In the genomic region with DNA sequence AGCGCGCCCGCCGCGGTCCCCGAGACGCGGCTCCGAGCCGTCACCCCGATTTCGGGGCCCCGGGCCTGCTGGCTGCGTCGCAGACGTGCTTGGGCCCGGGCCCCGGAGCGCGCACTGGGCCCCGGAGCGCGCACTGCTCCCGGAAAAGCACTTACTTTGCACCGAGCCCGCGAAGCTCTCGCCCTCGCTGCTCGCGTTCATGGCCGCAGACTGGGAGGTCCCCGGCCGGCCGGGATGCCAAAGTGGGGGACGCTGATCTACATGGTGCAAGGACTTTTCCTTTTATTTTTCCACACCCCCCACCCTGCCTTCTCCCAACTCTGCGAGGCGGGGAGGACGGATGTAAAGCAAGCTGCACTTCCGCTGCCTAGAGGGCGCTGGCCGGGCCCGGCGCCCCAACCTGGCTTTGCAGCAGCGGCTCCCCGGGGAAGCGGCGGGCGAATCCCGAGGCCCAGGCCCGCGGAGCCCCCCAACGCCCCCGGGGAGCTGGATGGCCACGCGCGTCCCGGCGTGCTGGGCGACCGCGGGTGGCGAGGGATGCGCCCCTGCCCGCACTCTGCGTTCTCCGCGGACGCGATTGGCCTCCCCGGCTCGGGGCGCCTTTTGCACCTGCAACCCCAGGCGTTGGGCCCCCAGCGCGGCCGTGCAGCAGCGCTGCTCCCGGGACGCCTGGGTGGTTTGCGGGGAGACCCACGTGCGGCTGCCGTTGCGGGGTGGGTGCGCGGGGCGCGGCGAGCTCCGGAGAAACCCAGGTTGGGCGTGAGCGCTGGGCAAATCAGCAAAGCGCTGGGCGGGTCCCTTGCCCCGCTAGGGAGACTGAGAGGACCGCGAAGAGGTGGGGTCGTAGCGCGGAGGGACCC, we compare ENCODE assay signal across 8 cellular contexts. TPM values are rescaled to one million over a fixed set of nuclear protein-coding genes. Genes with fewer than 3 reads are reported as not detected.
A peak's percentile ranks its signal among the peaks of the same experiment; 100 is the strongest.
DNase-seq lines count a peak whose midpoint lies in the region; ATAC-seq and TF ChIP-seq lines count a peak whose summit lies in the region.

A gene (minus strand): TSS at position 344 of the 860 bp plus-strand sequence. CDS start 143 bp downstream, at position 201.

- peak within 1 kb of the TSS; percentile 93 for H3K4me3 Mint-ChIP-seq in T-helper 1 cell treated with Interleukin-12 subunit alpha and Interleukin-12 subunit beta and Interleukin-4 antibody, amounts not matched to agents 30 μg/mL and 1 μg/mL, for 36 hours

- no peaks in the 10 kb centered on the region for H3K9me3 ChIP-seq in right atrium auricular region
- H3K9me3 ChIP-seq in vagina = no peaks in the 10 kb centered on the region

- H3K4me1 Mint-ChIP-seq in T-helper 1 cell treated with Interleukin-12 subunit alpha and Interleukin-12 subunit beta and Interleukin-4 antibody, amounts not matched to agents 30 μg/mL and 1 μg/mL, for 36 hours (ENCODE audit: low read depth) = peaks cover 13% of the 10 kb centered on the region

- H3K4me3 ChIP-seq in right atrium auricular region = peak within 1 kb of the TSS; percentile 76 to 79
- peak within 1 kb of the TSS; percentile 83 to 89 for H3K4me3 ChIP-seq in vagina

- TF ChIP-seq CTCF in GM12873 (IDR thresholded peaks at IDR 0.05; ENCODE audit: insufficient read depth, low read depth, low read length, missing control alignments) (peak; percentile 71), right atrium auricular region (IDR thresholded peaks at IDR 0.05) (peak; percentile 51 to 67), vagina (IDR thresholded peaks at IDR 0.05) (peak in 1 of 3 experiments; percentile 72)

- H3K27ac ChIP-seq in angular gyrus (ENCODE audit: low read depth, low read length) (peak within 1 kb of the TSS; percentile 90), right atrium auricular region (peak within 1 kb of the TSS; percentile 90 to 92), vagina (peak within 1 kb of the TSS; percentile 91)

- intact Hi-C loops in vagina (cut with DNase I) = no loop called here

- H3K36me3 ChIP-seq in right atrium auricular region (peaks cover 2% of the 10 kb centered on the region), vagina (no peaks in the 10 kb centered on the region)

- peak within 1 kb of the TSS; percentile 90 for H3K27ac Mint-ChIP-seq in T-helper 1 cell treated with Interleukin-12 subunit alpha and Interleukin-12 subunit beta and Interleukin-4 antibody, amounts not matched to agents 30 μg/mL and 1 μg/mL, for 36 hours

- no peaks in the 10 kb centered on the region for H3K27me3 Mint-ChIP-seq in T-helper 1 cell treated with Interleukin-12 subunit alpha and Interleukin-12 subunit beta and Interleukin-4 antibody, amounts not matched to agents 30 μg/mL and 1 μg/mL, for 36 hours (ENCODE audit: low read depth)

- H3K27me3 ChIP-seq in right atrium auricular region (no peaks in the 10 kb centered on the region), vagina (no peaks in the 10 kb centered on the region)

- TF ChIP-seq POLR2A in vagina (IDR thresholded peaks at IDR 0.05) = no peak

- H3K4me1 ChIP-seq in right atrium auricular region = peaks cover 0 to 12% of the 10 kb centered on the region in 2 donors
- peaks cover 16% of the 10 kb centered on the region for H3K4me1 ChIP-seq in vagina

- peak; percentile 71 for ATAC-seq in HG02588 (IDR thresholded peaks at IDR 0.05; ENCODE audit: unreplicated experiment)

- H3K9me3 Mint-ChIP-seq in T-helper 1 cell treated with Interleukin-12 subunit alpha and Interleukin-12 subunit beta and Interleukin-4 antibody, amounts not matched to agents 30 μg/mL and 1 μg/mL, for 36 hours = no peaks in the 10 kb centered on the region

- H3K36me3 Mint-ChIP-seq in T-helper 1 cell treated with Interleukin-12 subunit alpha and Interleukin-12 subunit beta and Interleukin-4 antibody, amounts not matched to agents 30 μg/mL and 1 μg/mL, for 36 hours (ENCODE audit: low read depth) = no peaks in the 10 kb centered on the region

- DNase-seq in NCI-H1092 (lab: John Stamatoyannopoulos, UW) (peak; percentile 52), right atrium auricular region (ENCODE audit: low spot score) (peak; percentile 66), putamen (ENCODE audit: low spot score) (peak; percentile 90), vagina (ENCODE audit: extremely low spot score in 2 of 2) (no peak)

RNA-seq across cellular contexts. Expression of the gene that starts here (rescaled TPM):
- 1 to 10 TPM; 7.3 to 9.1 TPM for total RNA-seq in right atrium auricular region
- total RNA-seq in vagina = 18.4 TPM

Comparison
In these comparisons a context has a peak if more than half of its experiments do, and no peak if none do; other contexts are left out.
1. DNase-seq: peak in NCI-H1092 (single experiment), right atrium auricular region (single experiment) and putamen (single experiment); none in vagina (0 of 2).
2. Peak in every context shown above with its lines, with median percentiles within 50 percentile points of each other: H3K27ac ChIP-seq.